In the genomic region with DNA sequence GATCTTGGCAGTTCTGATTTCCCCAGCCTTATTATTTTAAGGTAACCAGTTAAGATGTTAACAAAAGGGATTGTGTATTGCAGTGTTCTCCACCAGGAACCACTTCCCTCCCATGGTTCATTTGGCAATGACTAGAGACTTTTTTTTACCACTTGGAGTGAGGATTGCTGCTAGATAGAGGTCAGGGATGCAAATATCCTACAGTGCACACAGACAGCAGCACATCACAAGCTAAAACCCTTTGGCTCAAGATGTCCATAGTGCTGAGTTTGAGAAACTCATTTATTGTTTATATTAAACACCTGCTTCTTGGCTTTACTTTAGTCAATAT, we compare ENCODE assay signal across 3 cellular contexts.
A peak's percentile ranks its signal among the peaks of the same experiment; 100 is the strongest.
TF ChIP-seq lines count a peak whose summit lies in the region.

No MANE protein-coding gene starts in this region.

TF ChIP-seq in HCT116, 20 proteins besides CTCF, POLR2A, EP300 and RAD21:
- TF ChIP-seq TCF7L2 (IDR thresholded peaks at IDR 0.05; ENCODE audit: borderline replicate concordance, extremely low read depth, insufficient read depth, insufficient read length) = no peak
- TF ChIP-seq JUND (IDR thresholded peaks at IDR 0.05) = no peak
- no peak for TF ChIP-seq EZH2phosphoT487 (IDR thresholded peaks at IDR 0.05; ENCODE audit: borderline replicate concordance)
- TF ChIP-seq, protein P1, sequence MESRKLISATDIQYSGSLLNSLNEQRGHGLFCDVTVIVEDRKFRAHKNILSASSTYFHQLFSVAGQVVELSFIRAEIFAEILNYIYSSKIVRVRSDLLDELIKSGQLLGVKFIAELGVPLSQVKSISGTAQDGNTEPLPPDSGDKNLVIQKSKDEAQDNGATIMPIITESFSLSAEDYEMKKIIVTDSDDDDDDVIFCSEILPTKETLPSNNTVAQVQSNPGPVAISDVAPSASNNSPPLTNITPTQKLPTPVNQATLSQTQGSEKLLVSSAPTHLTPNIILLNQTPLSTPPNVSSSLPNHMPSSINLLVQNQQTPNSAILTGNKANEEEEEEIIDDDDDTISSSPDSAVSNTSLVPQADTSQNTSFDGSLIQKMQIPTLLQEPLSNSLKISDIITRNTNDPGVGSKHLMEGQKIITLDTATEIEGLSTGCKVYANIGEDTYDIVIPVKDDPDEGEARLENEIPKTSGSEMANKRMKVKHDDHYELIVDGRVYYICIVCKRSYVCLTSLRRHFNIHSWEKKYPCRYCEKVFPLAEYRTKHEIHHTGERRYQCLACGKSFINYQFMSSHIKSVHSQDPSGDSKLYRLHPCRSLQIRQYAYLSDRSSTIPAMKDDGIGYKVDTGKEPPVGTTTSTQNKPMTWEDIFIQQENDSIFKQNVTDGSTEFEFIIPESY (IDR thresholded peaks at IDR 0.05; ENCODE audit: extremely low read depth, insufficient replicate concordance, low read length) = no peak
- TF ChIP-seq CBX3 (IDR thresholded peaks at IDR 0.05; ENCODE audit: low read depth) = no peak
- no peak for TF ChIP-seq ZNF274 (IDR thresholded peaks at IDR 0.05; ENCODE audit: low read depth, low read length)
- TF ChIP-seq ZFX (IDR thresholded peaks at IDR 0.05) = no peak

TF ChIP-seq in K562, 482 proteins besides CTCF, POLR2A, EP300 and RAD21:
- TF ChIP-seq, protein P2, sequence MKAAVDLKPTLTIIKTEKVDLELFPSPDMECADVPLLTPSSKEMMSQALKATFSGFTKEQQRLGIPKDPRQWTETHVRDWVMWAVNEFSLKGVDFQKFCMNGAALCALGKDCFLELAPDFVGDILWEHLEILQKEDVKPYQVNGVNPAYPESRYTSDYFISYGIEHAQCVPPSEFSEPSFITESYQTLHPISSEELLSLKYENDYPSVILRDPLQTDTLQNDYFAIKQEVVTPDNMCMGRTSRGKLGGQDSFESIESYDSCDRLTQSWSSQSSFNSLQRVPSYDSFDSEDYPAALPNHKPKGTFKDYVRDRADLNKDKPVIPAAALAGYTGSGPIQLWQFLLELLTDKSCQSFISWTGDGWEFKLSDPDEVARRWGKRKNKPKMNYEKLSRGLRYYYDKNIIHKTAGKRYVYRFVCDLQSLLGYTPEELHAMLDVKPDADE (conservative IDR thresholded peaks at IDR 0.05; ENCODE audit: control insufficient read depth, low read depth, low read length) = no peak
- TF ChIP-seq L3MBTL2 (IDR thresholded peaks at IDR 0.05) (no peak), FOXK1 (CRISPR knock-in tag; IDR thresholded peaks at IDR 0.05; ENCODE audit: borderline replicate concordance) (no peak), ZNF217 (CRISPR knock-in tag; IDR thresholded peaks at IDR 0.05) (no peak), TEAD1 (CRISPR knock-in tag; IDR thresholded peaks at IDR 0.05) (no peak), U2AF1 (optimal IDR thresholded peaks at IDR 0.05; ENCODE audit: low read depth, low read length) (no peak), CHD1 (IDR thresholded peaks at IDR 0.05; ENCODE audit: low read length) (no peak), KLF6 (CRISPR knock-in tag; IDR thresholded peaks at IDR 0.05; ENCODE audit: borderline replicate concordance) (no peak), ZNF584 (CRISPR knock-in tag; IDR thresholded peaks at IDR 0.05; ENCODE audit: low read depth) (no peak), ZNF766 (CRISPR knock-in tag; conservative IDR thresholded peaks at IDR 0.05) (no peak), NFATC3 (IDR thresholded peaks at IDR 0.05) (no peak)
- TF ChIP-seq, protein P3, sequence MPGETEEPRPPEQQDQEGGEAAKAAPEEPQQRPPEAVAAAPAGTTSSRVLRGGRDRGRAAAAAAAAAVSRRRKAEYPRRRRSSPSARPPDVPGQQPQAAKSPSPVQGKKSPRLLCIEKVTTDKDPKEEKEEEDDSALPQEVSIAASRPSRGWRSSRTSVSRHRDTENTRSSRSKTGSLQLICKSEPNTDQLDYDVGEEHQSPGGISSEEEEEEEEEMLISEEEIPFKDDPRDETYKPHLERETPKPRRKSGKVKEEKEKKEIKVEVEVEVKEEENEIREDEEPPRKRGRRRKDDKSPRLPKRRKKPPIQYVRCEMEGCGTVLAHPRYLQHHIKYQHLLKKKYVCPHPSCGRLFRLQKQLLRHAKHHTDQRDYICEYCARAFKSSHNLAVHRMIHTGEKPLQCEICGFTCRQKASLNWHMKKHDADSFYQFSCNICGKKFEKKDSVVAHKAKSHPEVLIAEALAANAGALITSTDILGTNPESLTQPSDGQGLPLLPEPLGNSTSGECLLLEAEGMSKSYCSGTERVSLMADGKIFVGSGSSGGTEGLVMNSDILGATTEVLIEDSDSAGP (CRISPR knock-in tag; IDR thresholded peaks at IDR 0.05) = no peak
- TF ChIP-seq, protein P4, sequence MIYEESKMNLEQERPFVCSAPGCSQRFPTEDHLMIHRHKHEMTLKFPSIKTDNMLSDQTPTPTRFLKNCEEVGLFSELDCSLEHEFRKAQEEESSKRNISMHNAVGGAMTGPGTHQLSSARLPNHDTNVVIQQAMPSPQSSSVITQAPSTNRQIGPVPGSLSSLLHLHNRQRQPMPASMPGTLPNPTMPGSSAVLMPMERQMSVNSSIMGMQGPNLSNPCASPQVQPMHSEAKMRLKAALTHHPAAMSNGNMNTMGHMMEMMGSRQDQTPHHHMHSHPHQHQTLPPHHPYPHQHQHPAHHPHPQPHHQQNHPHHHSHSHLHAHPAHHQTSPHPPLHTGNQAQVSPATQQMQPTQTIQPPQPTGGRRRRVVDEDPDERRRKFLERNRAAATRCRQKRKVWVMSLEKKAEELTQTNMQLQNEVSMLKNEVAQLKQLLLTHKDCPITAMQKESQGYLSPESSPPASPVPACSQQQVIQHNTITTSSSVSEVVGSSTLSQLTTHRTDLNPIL (CRISPR knock-in tag; IDR thresholded peaks at IDR 0.05) = no peak
- TF ChIP-seq, protein P5, sequence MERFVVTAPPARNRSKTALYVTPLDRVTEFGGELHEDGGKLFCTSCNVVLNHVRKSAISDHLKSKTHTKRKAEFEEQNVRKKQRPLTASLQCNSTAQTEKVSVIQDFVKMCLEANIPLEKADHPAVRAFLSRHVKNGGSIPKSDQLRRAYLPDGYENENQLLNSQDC (CRISPR knock-in tag; IDR thresholded peaks at IDR 0.05) = no peak

TF ChIP-seq in HepG2, 621 proteins besides CTCF, POLR2A, EP300 and RAD21:
- TF ChIP-seq RBM22 (optimal IDR thresholded peaks at IDR 0.05; ENCODE audit: low read length) (peak; percentile 57), STAG1 (CRISPR knock-in tag; IDR thresholded peaks at IDR 0.05) (no peak)
